ENCODE assay signal across 26 cellular contexts in genomic region chr11:114330373-114330772, GRCh38. TPM values are rescaled to one million over a fixed set of nuclear protein-coding genes. Genes with fewer than 3 reads are reported as not detected.
DNase-seq lines count a peak whose midpoint lies in the region; ATAC-seq, FAIRE-seq and TF ChIP-seq lines count a peak whose summit lies in the region.
"Had no signal": no experiment of that assay in that cellular context is flagged by ENCODE, and none has a peak within 500 bp of the region (broad histone marks: within the 10 kb centered on the region; RNA-seq: fewer than 3 reads in every experiment).

No MANE protein-coding gene starts in this region.

- intact Hi-C loops in K562 (cut with micrococcal nuclease): no loop called here
- intact Hi-C loops in gastrocnemius medialis (cut with DNase I; ENCODE audit: low total_unique reads): no loop called here

- H3K9ac ChIP-seq in K562 (ENCODE audit: insufficient read depth in 1 of 2, low read depth in 2 of 2, low read length in 2 of 2): no peak overlapping the region
- H3K9ac ChIP-seq: BLaER1 had no signal

- H3K9me1 ChIP-seq in K562 (ENCODE audit: control insufficient read depth, insufficient read depth, low read length): no peaks in the 10 kb centered on the region

- H3K4me1 ChIP-seq in HEK293 (ENCODE audit: control insufficient read depth, insufficient read depth, low read length): no peaks in the 10 kb centered on the region
- H3K4me1 ChIP-seq in K562 (replicated peaks in 1 of 2; ENCODE audit: control insufficient read depth in 2 of 2, insufficient read depth in 2 of 2, low read length in 2 of 2): no peaks in the 10 kb centered on the region
- no peaks in the 10 kb centered on the region for H3K4me1 ChIP-seq in gastrocnemius medialis
- H3K4me1 ChIP-seq: BE2C had no signal

- ATAC-seq in K562 (no peak), gastrocnemius medialis (no peak)

- TF ChIP-seq CTCF in HEK293 (tag by site-specific recombination; IDR thresholded peaks at IDR 0.05) (no peak), K562 (IDR thresholded peaks at IDR 0.05 in 2 of 3, conservative IDR thresholded peaks at IDR 0.05 in 1 of 3; ENCODE audit: insufficient read depth in 2 of 3, low read depth in 1 of 3, low read length in 3 of 3) (no peak), GM10248 (IDR thresholded peaks at IDR 0.05; ENCODE audit: control extremely low read depth, extremely low read depth, low read depth, missing control alignments) (no peak), gastrocnemius medialis (IDR thresholded peaks at IDR 0.05 in 4 of 5, conservative IDR thresholded peaks at IDR 0.05 in 1 of 5) (no peak)

- no peak for TF ChIP-seq EP300 in K562 (IDR thresholded peaks at IDR 0.05; ENCODE audit: low read length)

- H3K9me3 ChIP-seq in HEK293 (ENCODE audit: control insufficient read depth, insufficient read depth, low read depth, low read length): no peaks in the 10 kb centered on the region
- H3K9me3 ChIP-seq in K562 (replicated peaks; ENCODE audit: control insufficient read depth, insufficient read depth, low read depth, low read length): no peaks in the 10 kb centered on the region; the same call in 1 of the 2 replicates
- H3K9me3 ChIP-seq in gastrocnemius medialis: peaks cover 0 to 6% (median 0%) of the 10 kb centered on the region in 3 donors
- H3K9me3 ChIP-seq: BE2C had no signal

- no peak for TF ChIP-seq RAD21 in K562 (CRISPR knock-in tag; conservative IDR thresholded peaks at IDR 0.05 in 1 of 2, IDR thresholded peaks at IDR 0.05 in 1 of 2)

- H3K36me3 ChIP-seq in HEK293 (ENCODE audit: control insufficient read depth in 2 of 2, insufficient read depth in 1 of 2, low read length in 2 of 2) (no peaks in the 10 kb centered on the region), K562 (ENCODE audit: control insufficient read depth, insufficient read depth, low read length) (no peaks in the 10 kb centered on the region), gastrocnemius medialis (no peaks in the 10 kb centered on the region)
- H3K36me3 ChIP-seq: BE2C, BLaER1 had no signal

- 6% methylated on average over 1 of the region's 1 CpG for WGBS in K562 (ENCODE audit: insufficient coverage, low coverage, missing lambda C conversion rate)

- no peaks in the 10 kb centered on the region for H3K27me3 ChIP-seq in K562 (ENCODE audit: control insufficient read depth in 2 of 2, insufficient read depth in 2 of 2, low read length in 2 of 2)
- no peaks in the 10 kb centered on the region for H3K27me3 ChIP-seq in gastrocnemius medialis
- H3K27me3 ChIP-seq: BLaER1 had no signal

- no peak for FAIRE-seq in K562 (lab: Jason Lieb, UNC)
- FAIRE-seq: A204.1, GM12891, GM19239 had no signal

- no peaks in the 10 kb centered on the region for H3K79me2 ChIP-seq in K562 (ENCODE audit: control insufficient read depth, insufficient read depth, low read length)

- in situ Hi-C loops in K562 (cut with MboI) (no loop called here), gastrocnemius medialis (cut with MboI; ENCODE audit: low sequenced_read_pairs in 4 of 4) (loop anchor here in 2 of 4 donors (25.0 kb wide), 1 partner anchor 432 kb away; no protein-coding TSS in a partner anchor)

- H3K4me3 ChIP-seq in HEK293 (ENCODE audit: low read depth, low read length): no peak overlapping the region
- no peak overlapping the region for H3K4me3 ChIP-seq in K562
- no peak overlapping the region for H3K4me3 ChIP-seq in gastrocnemius medialis
- H3K4me3 ChIP-seq: BLaER1 had no signal

- peak; percentile 22 for DNase-seq in DMS53 (lab: John Stamatoyannopoulos, UW)
- no peak for DNase-seq in DMS53 treated with DMSO at 0.1 percent for 48 hours (lab: John Stamatoyannopoulos, UW; ENCODE audit: unreplicated experiment)
- no peak for DNase-seq in K562 (ENCODE audit: extremely low read depth in 1 of 4, low spot score in 3 of 4)
- no peak for DNase-seq in GM10248 (ENCODE audit: extremely low spot score)
- DNase-seq in gastrocnemius medialis: no peak
- DNase-seq: ACHN; BE2C; C1 segment of cervical spinal cord; CD4-positive, alpha-beta memory T cell; CD4-positive, CD25-positive, alpha-beta regulatory T cell; CD8-positive, alpha-beta memory T cell; COR-L47; DMS 273 treated with DMSO at 0.1 percent for 48 hours; DMS153; DMS79; DND-41; EL; GDM1 had no signal

- POLR2A ChIA-PET in HEK293 (lab: Yijun Ruan, JAX) (no interaction called here), K562 (lab: Yijun Ruan, JAX) (no interaction called here), GM10248 (lab: Yijun Ruan, JAX) (no interaction called here)

- H3K27ac ChIP-seq in HEK293 (ENCODE audit: extremely low read depth, low read depth, low read length) (no peak overlapping the region), K562 (ENCODE audit: extremely low read depth, low read depth, low read length) (no peak overlapping the region), gastrocnemius medialis (no peak overlapping the region)
- H3K27ac ChIP-seq: 22Rv1, BLaER1 had no signal

- CTCF ChIA-PET in HEK293 (lab: Yijun Ruan, JAX) (interaction anchor here (0.9 to 1.1 kb wide), 3 partner anchors 10 to 412 kb away, joined by 3 to 4 read pairs (median 3); no protein-coding TSS in a partner anchor), K562 (lab: Yijun Ruan, JAX; ENCODE audit: low intra/inter-chr PET ratio) (no interaction called here), GM10248 (lab: Yijun Ruan, JAX) (interaction anchor here (1.2 kb wide), 1 partner anchor 10 kb away, joined by 6 read pairs; no protein-coding TSS in a partner anchor)

- BruUV-seq in K562 (replicated peaks; lab: Mats Ljungman, UMichigan): no TSS peak

- no peaks in the 10 kb centered on the region for H4K20me1 ChIP-seq in K562 (replicated peaks; ENCODE audit: control insufficient read depth, insufficient read depth, low read length)
- H4K20me1 ChIP-seq: BLaER1 had no signal

- no peak overlapping the region for H3K4me2 ChIP-seq in K562 (ENCODE audit: insufficient read depth, low read length)
- H3K4me2 ChIP-seq: BLaER1 had no signal

- H2AFZ ChIP-seq in K562 (ENCODE audit: low read depth, low read length): no peak overlapping the region

- TF ChIP-seq POLR2A in K562 (conservative IDR thresholded peaks at IDR 0.05) (no peak), gastrocnemius medialis (IDR thresholded peaks at IDR 0.05) (no peak)

TF ChIP-seq in HEK293, 187 proteins besides CTCF, POLR2A, EP300 and RAD21 (continues in another document):
- TF ChIP-seq ZNF133 (tag by site-specific recombination; IDR thresholded peaks at IDR 0.05) (peak; percentile 90), SETDB1 (IDR thresholded peaks at IDR 0.05; ENCODE audit: insufficient read length, low read length) (peak; percentile 89)

TF ChIP-seq in K562, 482 proteins besides CTCF, POLR2A, EP300 and RAD21:
- TF ChIP-seq ESRRB (CRISPR knock-in tag; IDR thresholded peaks at IDR 0.05; ENCODE audit: borderline replicate concordance): no peak
- no peak for TF ChIP-seq ZBTB1 (CRISPR knock-in tag; IDR thresholded peaks at IDR 0.05; ENCODE audit: borderline replicate concordance, low read depth)
- TF ChIP-seq NR4A1 (CRISPR knock-in tag; IDR thresholded peaks at IDR 0.05): no peak
- no peak for TF ChIP-seq NR4A1 (tag; IDR thresholded peaks at IDR 0.05)
- TF ChIP-seq CREB1 (IDR thresholded peaks at IDR 0.05): no peak
- no peak for TF ChIP-seq CREB1 (CRISPR knock-in tag; IDR thresholded peaks at IDR 0.05)
- TF ChIP-seq HMBOX1 (IDR thresholded peaks at IDR 0.05): no peak
- 0 out of 2 replicates have a peak, but pooled peaks have one; percentile 33 for TF ChIP-seq TRIM28 (IDR thresholded peaks at IDR 0.05)
TF ChIP-seq in K562: peak in this region for 1.

RNA-seq across cellular contexts. Expression of gene NNMT, which starts 34.2 kb away (rescaled TPM):
- 3.2 and 5.0 TPM in 2 replicates for total RNA-seq in K562 (2011; cell fraction: chromatin; rRNA removed; ENCODE audit: low replicate concordance)
- total RNA-seq in K562 (2011; cell fraction: nucleolus; rRNA removed): 3.2 and 4.3 TPM in 2 replicates
- total RNA-seq in K562 (2011; cell fraction: nucleoplasm; rRNA removed): 4.2 and 6.6 TPM in 2 replicates
- total RNA-seq in K562 (2014; rRNA removed) (14.3 and 14.6 TPM in 2 replicates), K562 (2014; rRNA removed; fragmentation: Illumina TruSeq; extraction: Trizol) (9.3 and 11.0 TPM in 2 replicates), K562 (2015; rRNA removed; fragmentation: Illumina TruSeq; extraction: Trizol) (8.6 and 9.5 TPM in 2 replicates), K562 (2021) (11.2 and 11.7 TPM in 2 replicates), gastrocnemius medialis (100 to 1,000 TPM; 157 to 968 (median 541) TPM)
- polyA plus RNA-seq in K562 (2011; rRNA removed) (9.8 and 15.0 TPM in 2 replicates), K562 (2014; fragmentation: Illumina TruSeq; extraction: Trizol) (6.1 and 9.1 TPM in 2 replicates), K562 (2014; fragmentation: Nextera tagmentation; extraction: Ambion mirVana) (10 to 100 TPM; 10.0 to 13.4 TPM), K562 (2014; rRNA removed) (9.0 and 11.5 TPM in 2 replicates)
- 10.1 and 17.6 TPM in 2 replicates for polyA plus RNA-seq in K562 (2011; cell fraction: cytosol; rRNA removed)
- 3.7 and 4.5 TPM in 2 replicates for polyA plus RNA-seq in K562 (2011; cell fraction: nucleus; rRNA removed)
- 15.0 and 55.5 TPM in 2 replicates for polyA plus RNA-seq in K562 (2012)
- 6.1 and 8.8 TPM in 2 replicates for polyA minus RNA-seq in K562 (2011; rRNA and poly(A)+ RNA removed)
- polyA minus RNA-seq in K562 (2011; cell fraction: cytosol; rRNA and poly(A)+ RNA removed): 9.4 and 10.8 TPM in 2 replicates
- 3.8 and 6.2 TPM in 2 replicates for polyA minus RNA-seq in K562 (2011; cell fraction: nucleus; rRNA and poly(A)+ RNA removed)
- total RNA-seq: CD4-positive, alpha-beta memory T cell; CD4-positive, CD25-positive, alpha-beta regulatory T cell; CD8-positive, alpha-beta memory T cell; G401 had no signal
- polyA plus RNA-seq: CD14-positive monocyte; CD4-positive, alpha-beta memory T cell; CD4-positive, CD25-positive, alpha-beta regulatory T cell; CD8-positive, alpha-beta memory T cell had no signal

Comparison
In these comparisons a context has a peak if more than half of its experiments do, and no peak if none do; other contexts are left out.
1. RNA of gene NNMT, which starts 34.2 kb away (total RNA-seq): 157 to 968 TPM in gastrocnemius medialis; 3.2 to 14.6 TPM in K562; every median in the first group is over 10 times any median in the second.